ENCODE assay signal across 11 cellular contexts in genomic region chr16:11636172-11636721, GRCh38. TPM values are rescaled to one million over a fixed set of nuclear protein-coding genes. Genes with fewer than 3 reads are reported as not detected.
DNase-seq lines count a peak whose midpoint lies in the region; ATAC-seq, FAIRE-seq and TF ChIP-seq lines count a peak whose summit lies in the region.
"Had no signal": no experiment of that assay in that cellular context is flagged by ENCODE, and none has a peak within 500 bp of the region (broad histone marks: within the 10 kb centered on the region; RNA-seq: fewer than 3 reads in every experiment).

No MANE protein-coding gene starts in this region.

- H3K4me3 ChIP-seq in LNCaP clone FGC (ENCODE audit: low read depth, low read length) (no peak overlapping the region), iPS-18a (ENCODE audit: low read length) (peak overlapping the region; percentile 40), thyroid gland (replicated peaks in 1 of 3) (no peak overlapping the region)
- H3K4me3 ChIP-seq: cardiac muscle cell had no signal

- 32 to 35% methylated on average over 14 of the region's 14 CpGs for WGBS in thyroid gland, 2 donors

- no peaks in the 10 kb centered on the region for H3K9me3 ChIP-seq in iPS-18a (ENCODE audit: control insufficient read depth, low read depth, low read length)
- H3K9me3 ChIP-seq in thyroid gland, result no peaks in the 10 kb centered on the region

- H3K9ac ChIP-seq in iPS-18a (ENCODE audit: low read length), result peak overlapping the region; percentile 17

- H3K36me3 ChIP-seq in iPS-18a (ENCODE audit: control insufficient read depth, low read depth, low read length) (no peaks in the 10 kb centered on the region), thyroid gland (no peaks in the 10 kb centered on the region)
- H3K36me3 ChIP-seq: cardiac muscle cell had no signal

- intact Hi-C loops in thyroid gland (cut with DNase I), result no loop called here

- TF ChIP-seq POLR2A in thyroid gland (IDR thresholded peaks at IDR 0.05), result peak in 1 of 2 donors; percentile 77

- H3K4me1 ChIP-seq in iPS-18a (ENCODE audit: control insufficient read depth, low read depth, low read length), result peaks cover 11% of the 10 kb centered on the region
- peaks cover 12 to 15% of the 10 kb centered on the region in 2 donors for H3K4me1 ChIP-seq in thyroid gland

- no peak overlapping the region for H3K27ac ChIP-seq in iPS-18a (ENCODE audit: low read length)
- peak overlapping the region in 1 of 3 donors; percentile 45 for H3K27ac ChIP-seq in thyroid gland
- H3K27ac ChIP-seq: cardiac muscle cell had no signal

- no peak for ATAC-seq in HG03469 (IDR thresholded peaks at IDR 0.05; ENCODE audit: unreplicated experiment)

- no peak for FAIRE-seq in HTR-8/SVneo (lab: Jason Lieb, UNC)

- no peak for TF ChIP-seq CTCF in LNCaP clone FGC (IDR thresholded peaks at IDR 0.05; ENCODE audit: control insufficient read depth, extremely low read depth, insufficient read depth)
- no peak for TF ChIP-seq CTCF in thyroid gland (IDR thresholded peaks at IDR 0.05)

- peaks cover 3% of the 10 kb centered on the region for H3K27me3 ChIP-seq in iPS-18a (ENCODE audit: control insufficient read depth, insufficient read depth, low read length)
- no peaks in the 10 kb centered on the region for H3K27me3 ChIP-seq in thyroid gland
- H3K27me3 ChIP-seq: cardiac muscle cell had no signal

- peak; percentile 91 for DNase-seq in LNCaP clone FGC (ENCODE audit: low read depth)
- peak; percentile 53 for DNase-seq in NCI-H82 (lab: John Stamatoyannopoulos, UW)
- peak; percentile 61 to 70 for DNase-seq in thyroid gland
- DNase-seq in stimulated activated CD4-positive, alpha-beta T cell treated with anti-CD3 and anti-CD28 coated beads, Interleukin-15, amount 100 ng/mL, for 24 hours, result no peak
- DNase-seq in HTR-8/SVneo (ENCODE audit: insufficient read length, low spot score), result no peak
- DNase-seq: activated CD8-positive, alpha-beta memory T cell treated with anti-CD3 and anti-CD28 coated beads, Interleukin-2, amount 50 U/mL, for 48 hours; MM.1S; T-helper 1 cell had no signal

RNA-seq across cellular contexts. Expression of gene SNN, which starts 32.0 kb away (rescaled TPM):
- 10 to 100 TPM; 31.5 to 50.6 (median 36.3) TPM for total RNA-seq in thyroid gland

RNA-seq across cellular contexts. Expression of gene LITAF, which starts 49.5 kb away (rescaled TPM):
- 100 to 1,000 TPM; 101 to 136 (median 112) TPM for total RNA-seq in thyroid gland

Comparison
In these comparisons a context has a peak if more than half of its experiments do, and no peak if none do; other contexts are left out.
1. DNase-seq: peak in LNCaP clone FGC (single experiment), NCI-H82 (single experiment) and thyroid gland (2 of 2); none in stimulated activated CD4-positive, alpha-beta T cell treated with anti-CD3 and anti-CD28 coated beads, Interleukin-15, amount 100 ng/mL, for 24 hours (single experiment) and HTR-8/SVneo (single experiment).